20 cellular contexts compared by ENCODE assay signal in genomic region chr11:126495281-126495680, GRCh38.
"Had no signal": no experiment of that assay in that cellular context is flagged by ENCODE, and none has a peak within 500 bp of the region (broad histone marks: within the 10 kb centered on the region; RNA-seq: fewer than 3 reads in every experiment).

No MANE protein-coding gene starts in this region.

- DNase-seq: activated CD4-positive, alpha-beta T cell treated with anti-CD3 and anti-CD28 coated beads for 1 hour; activated CD4-positive, alpha-beta T cell treated with anti-CD3 and anti-CD28 coated beads, Interleukin-2, amount 50 U/mL, for 1 hour; activated CD8-positive, alpha-beta T cell treated with anti-CD3 and anti-CD28 coated beads, Interleukin-2, amount 10 ng/mL, durations not matched to agents 7 days and 5 days; activated gamma-delta T cell treated with Interleukin-2 at 50 U/mL for 16 hours; activated T-cell treated with anti-CD3 and anti-CD28 coated beads, Interleukin-2, amount 50 U/mL, for 1 hour; aorta; brain microvascular endothelial cell; caudate nucleus; dermis blood vessel endothelial cell; effector CD8-positive, alpha-beta T cell; foreskin keratinocyte; immature natural killer cell; left lung; retina; stimulated activated CD4-positive, alpha-beta T cell treated with anti-CD3 and anti-CD28 coated beads, Interleukin-12 subunit alpha, Interleukin-12 subunit beta, amount 100 ng/mL, for 4 hours; stimulated activated CD4-positive, alpha-beta T cell treated with anti-CD3 and anti-CD28 coated beads, Interleukin-4, amount 100 ng/mL, for 4 hours; tibial artery; WERI-Rb-1 had no signal

- H3K4me3 ChIP-seq: hepatocyte, left lung, lung, tibial artery had no signal

- H3K4me1 ChIP-seq: foreskin keratinocyte, left lung, tibial artery had no signal

- H3K9me3 ChIP-seq: left lung, tibial artery had no signal

- H3K27ac ChIP-seq: brain microvascular endothelial cell, foreskin keratinocyte, hepatocyte, left lung, tibial artery, WERI-Rb-1 had no signal

- ATAC-seq: activated CD8-positive, alpha-beta T cell treated with anti-CD3 and anti-CD28 coated beads, Interleukin-2, amount 10 ng/mL, durations not matched to agents 7 days and 5 days; foreskin keratinocyte; left lung had no signal

- H3K36me3 ChIP-seq: brain microvascular endothelial cell, left lung, tibial artery, WERI-Rb-1 had no signal

- H3K27me3 ChIP-seq: brain microvascular endothelial cell, foreskin keratinocyte had no signal
